In genomic region chr10:124012991-124013390, GRCh38 we compare ENCODE assay signal across 28 cellular contexts.
"Had no signal": no experiment of that assay in that cellular context is flagged by ENCODE, and none has a peak within 500 bp of the region (broad histone marks: within the 10 kb centered on the region; RNA-seq: fewer than 3 reads in every experiment).

No MANE protein-coding gene starts in this region.

- H3K27ac ChIP-seq: colonic mucosa, esophagus squamous epithelium, left lung, ovary, psoas muscle, skin epidermis, suprapubic skin, transverse colon, upper lobe of right lung, uterus had no signal

- DNase-seq: central memory CD4-positive, alpha-beta T cell; colonic mucosa; dermis blood vessel endothelial cell; effector memory CD4-positive, alpha-beta T cell; esophagus squamous epithelium; head of caudate nucleus; mesenchymal stem cell; naive B cell; ovary; right cardiac atrium; stimulated activated CD4-positive, alpha-beta T cell treated with anti-CD3 and anti-CD28 coated beads, Interleukin-15, amount 100 ng/mL, for 24 hours; stimulated activated CD4-positive, alpha-beta T cell treated with anti-CD3 and anti-CD28 coated beads, Interleukin-4, amount 100 ng/mL, for 1 hour; stimulated activated CD8-positive, alpha-beta memory T cell treated with anti-CD3 and anti-CD28 coated beads, Interleukin-4, amount 100 ng/mL, for 48 hours; stimulated activated naive CD4-positive, alpha-beta T cell; stimulated activated naive CD8-positive, alpha-beta T cell treated with anti-CD3 and anti-CD28 coated beads, Interleukin-15, amount 100 ng/mL, for 72 hours; transverse colon; upper lobe of right lung; uterus had no signal

- ATAC-seq: left lung; mucosa of descending colon; natural killer cell treated with Interleukin-12 subunit alpha and Interleukin-12 subunit beta and Interleukin-15 and Interleukin-18, amount 100 ng/mL, for 72 hours; psoas muscle; right cardiac atrium; stimulated activated naive CD8-positive, alpha-beta T cell treated with anti-CD3 and anti-CD28 coated beads, Interleukin-15, amount 100 ng/mL, for 72 hours; upper lobe of right lung had no signal

- H3K27me3 ChIP-seq: colonic mucosa, esophagus squamous epithelium, left lung, ovary, suprapubic skin, transverse colon, upper lobe of right lung, uterus had no signal

- H3K4me3 ChIP-seq: colonic mucosa, esophagus squamous epithelium, left lung, lung, mucosa of descending colon, ovary, psoas muscle, skin epidermis, suprapubic skin, transverse colon, upper lobe of right lung, uterus had no signal

- H3K36me3 ChIP-seq: colonic mucosa, ovary, transverse colon, uterus had no signal

- H3K4me1 ChIP-seq: colonic mucosa, psoas muscle, suprapubic skin, upper lobe of right lung, uterus had no signal

- FAIRE-seq: endothelial cell of umbilical vein, frontal cortex, keratinocyte had no signal

- H3K9me3 ChIP-seq: colonic mucosa, left lung, psoas muscle, transverse colon, upper lobe of right lung, uterus had no signal
